ENCODE assay signal across 24 cellular contexts in the genomic region with DNA sequence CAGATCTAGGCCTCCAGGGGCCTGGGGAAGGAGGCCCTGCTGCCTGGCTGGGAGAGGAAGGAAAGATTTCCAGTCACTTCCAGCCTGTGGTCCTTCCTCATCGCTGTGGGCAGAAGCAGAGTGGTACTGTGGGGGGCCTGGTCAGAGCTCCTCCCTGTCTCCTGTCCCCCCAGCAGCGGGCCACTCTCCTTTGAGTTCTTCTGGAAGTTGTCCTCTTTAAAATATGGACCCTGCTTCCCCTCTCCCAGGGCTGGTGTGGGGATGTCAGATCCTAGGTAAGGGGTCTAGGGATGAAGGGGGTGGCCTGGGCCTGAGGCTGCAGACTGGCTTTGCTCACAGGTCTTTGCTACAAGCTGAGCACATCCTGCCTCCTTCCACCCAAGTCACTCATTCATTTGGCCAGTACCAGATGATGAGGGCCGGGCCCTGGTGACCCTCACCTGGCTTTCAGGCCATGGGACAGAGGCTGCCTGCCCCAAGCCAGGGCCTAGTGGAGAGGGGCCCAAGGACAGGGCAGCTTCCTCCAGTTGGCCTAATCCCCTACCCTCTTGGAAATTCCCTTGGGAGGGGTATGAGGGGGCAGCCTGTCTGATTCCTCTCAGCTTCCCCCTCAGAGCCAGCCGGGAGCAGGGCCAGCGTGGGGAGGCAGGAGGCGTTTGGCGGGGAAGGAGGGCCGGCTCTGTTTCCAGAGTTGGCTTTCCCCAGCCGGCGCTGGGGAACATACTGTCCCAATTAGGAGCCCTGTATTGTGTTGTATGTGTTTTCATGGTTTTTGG.
A peak's percentile ranks its signal among the peaks of the same experiment; 100 is the strongest.
DNase-seq lines count a peak whose midpoint lies in the region; ATAC-seq, FAIRE-seq and TF ChIP-seq lines count a peak whose summit lies in the region.
"Had no signal": no experiment of that assay in that cellular context is flagged by ENCODE, and none has a peak within 500 bp of the region (broad histone marks: within the 10 kb centered on the region; RNA-seq: fewer than 3 reads in every experiment).

No MANE protein-coding gene starts in this region.

- no peaks in the 10 kb centered on the region for H3K36me3 ChIP-seq in RWPE2 (ENCODE audit: low read depth)
- no peaks in the 10 kb centered on the region for H3K36me3 ChIP-seq in CD8-positive, alpha-beta T cell (ENCODE audit: insufficient read depth, low read length)
- H3K36me3 ChIP-seq: HAP-1 had no signal

- no peaks in the 10 kb centered on the region for H3K4me1 Mint-ChIP-seq in CD8-positive, alpha-beta T cell (ENCODE audit: low read depth)
- no peaks in the 10 kb centered on the region for H3K4me1 Mint-ChIP-seq in activated naive CD4-positive, alpha-beta T cell treated with anti-CD3 and anti-CD28 coated beads for 36 hours (ENCODE audit: low read depth)
- H3K4me1 Mint-ChIP-seq: activated CD4-positive, alpha-beta T cell treated with anti-CD3 and anti-CD28 coated beads, Interleukin-2, amount 10 ng/mL, durations not matched to agents 24 days and 14 days; brain; naive thymus-derived CD4-positive, alpha-beta T cell; stimulated activated naive B cell treated with anti-CD40 and anti-IgM and Interleukin-4, amounts not matched to agents 10 μg/mL and 1 μg/mL and 100 μg/mL, for 72 hours had no signal

- H3K4me3 Mint-ChIP-seq in CD8-positive, alpha-beta T cell, result no peak overlapping the region
- H3K4me3 Mint-ChIP-seq in activated naive CD4-positive, alpha-beta T cell treated with anti-CD3 and anti-CD28 coated beads for 36 hours, result no peak overlapping the region
- H3K4me3 Mint-ChIP-seq: activated CD4-positive, alpha-beta T cell treated with anti-CD3 and anti-CD28 coated beads, Interleukin-2, amount 10 ng/mL, durations not matched to agents 24 days and 14 days; brain; naive thymus-derived CD4-positive, alpha-beta T cell; stimulated activated naive B cell treated with anti-CD40 and anti-IgM and Interleukin-4, amounts not matched to agents 10 μg/mL and 1 μg/mL and 100 μg/mL, for 72 hours had no signal

- CTCF ChIA-PET in CD8-positive, alpha-beta T cell (lab: Charles Lee), result no interaction called here
- CTCF ChIA-PET in activated naive CD4-positive, alpha-beta T cell treated with anti-CD3 and anti-CD28 coated beads for 36 hours (lab: Charles Lee), result no interaction called here

- H3K4me1 ChIP-seq in RWPE2 (ENCODE audit: insufficient read depth, poor library complexity, severe bottlenecking), result no peaks in the 10 kb centered on the region
- no peaks in the 10 kb centered on the region for H3K4me1 ChIP-seq in CD8-positive, alpha-beta T cell (ENCODE audit: insufficient read depth, low read length)
- H3K4me1 ChIP-seq: foreskin keratinocyte, HAP-1 had no signal

- no peaks in the 10 kb centered on the region for H3K27me3 Mint-ChIP-seq in CD8-positive, alpha-beta T cell (ENCODE audit: low read depth)
- H3K27me3 Mint-ChIP-seq in activated naive CD4-positive, alpha-beta T cell treated with anti-CD3 and anti-CD28 coated beads for 36 hours (ENCODE audit: low read depth), result no peaks in the 10 kb centered on the region
- H3K27me3 Mint-ChIP-seq: activated CD4-positive, alpha-beta T cell treated with anti-CD3 and anti-CD28 coated beads, Interleukin-2, amount 10 ng/mL, durations not matched to agents 24 days and 14 days had no signal

- peak; percentile 35 for DNase-seq in RWPE2 (ENCODE audit: low spot score)
- DNase-seq in frontal cortex (ENCODE audit: low spot score in 2 of 2), result peak; percentile 18 to 66
- DNase-seq in mesenteric fat pad (ENCODE audit: low spot score), result peak; percentile 89
- peak in 28 of 49 donors; percentile 11 to 70 (median 39) for DNase-seq in substantia nigra (lab: John Stamatoyannopoulos, UW)
- no peak for DNase-seq in CD8-positive, alpha-beta T cell
- no peak for DNase-seq in activated naive CD4-positive, alpha-beta T cell treated with anti-CD3 and anti-CD28 coated beads for 36 hours
- DNase-seq: activated CD4-positive, alpha-beta T cell treated with anti-CD3 and anti-CD28 coated beads, Interleukin-2, amount 10 ng/mL, durations not matched to agents 24 days and 14 days; activated naive CD4-positive, alpha-beta T cell treated with Interleukin-2 at 50 U/mL for 16 hours; Calu3; dermis blood vessel endothelial cell; foreskin keratinocyte; lower lobe of right lung; naive thymus-derived CD4-positive, alpha-beta T cell; NCI-H187; NCI-H345; RPMI8226; stimulated activated CD4-positive, alpha-beta T cell treated with anti-CD3 and anti-CD28 coated beads, Interleukin-15, amount 100 ng/mL, for 24 hours; stimulated activated naive B cell treated with anti-CD40 and anti-IgM and Interleukin-4, amounts not matched to agents 10 μg/mL and 1 μg/mL and 100 μg/mL, for 72 hours had no signal

- H3K27ac ChIP-seq in RWPE2 (ENCODE audit: poor library complexity, severe bottlenecking), result no peak overlapping the region
- no peak overlapping the region for H3K27ac ChIP-seq in substantia nigra (ENCODE audit: low read depth, low read length, poor library complexity, severe bottlenecking)
- H3K27ac ChIP-seq in CD8-positive, alpha-beta T cell (ENCODE audit: low read depth, low read length), result no peak overlapping the region
- H3K27ac ChIP-seq: epithelial cell of prostate, foreskin keratinocyte, lower lobe of right lung had no signal

- H3K9me3 Mint-ChIP-seq in CD8-positive, alpha-beta T cell, result no peaks in the 10 kb centered on the region
- no peaks in the 10 kb centered on the region for H3K9me3 Mint-ChIP-seq in activated naive CD4-positive, alpha-beta T cell treated with anti-CD3 and anti-CD28 coated beads for 36 hours
- H3K9me3 Mint-ChIP-seq: activated CD4-positive, alpha-beta T cell treated with anti-CD3 and anti-CD28 coated beads, Interleukin-2, amount 10 ng/mL, durations not matched to agents 24 days and 14 days had no signal

- H3K4me3 ChIP-seq in RWPE2 (ENCODE audit: severe bottlenecking), result no peak overlapping the region
- H3K4me3 ChIP-seq in CD8-positive, alpha-beta T cell (ENCODE audit: low read depth, low read length), result no peak overlapping the region
- H3K4me3 ChIP-seq: HAP-1, K562, lower lobe of right lung had no signal

- FAIRE-seq in frontal cortex (lab: Jason Lieb, UNC), result no peak
- FAIRE-seq: K562 had no signal

- no peaks in the 10 kb centered on the region for H3K9me3 ChIP-seq in RWPE2 (ENCODE audit: severe bottlenecking)
- no peaks in the 10 kb centered on the region for H3K9me3 ChIP-seq in CD8-positive, alpha-beta T cell (ENCODE audit: low read length)
- H3K9me3 ChIP-seq: HAP-1, lower lobe of right lung had no signal

- intact Hi-C loops in CD8-positive, alpha-beta T cell (cut with DNase I, micrococcal nuclease), result no loop called here
- intact Hi-C loops in activated naive CD4-positive, alpha-beta T cell treated with anti-CD3 and anti-CD28 coated beads for 36 hours (cut with micrococcal nuclease), result no loop called here

- no peak overlapping the region for H3K27ac Mint-ChIP-seq in CD8-positive, alpha-beta T cell
- H3K27ac Mint-ChIP-seq in activated naive CD4-positive, alpha-beta T cell treated with anti-CD3 and anti-CD28 coated beads for 36 hours, result no peak overlapping the region
- H3K27ac Mint-ChIP-seq: activated CD4-positive, alpha-beta T cell treated with anti-CD3 and anti-CD28 coated beads, Interleukin-2, amount 10 ng/mL, durations not matched to agents 24 days and 14 days; brain; naive thymus-derived CD4-positive, alpha-beta T cell; stimulated activated naive B cell treated with anti-CD40 and anti-IgM and Interleukin-4, amounts not matched to agents 10 μg/mL and 1 μg/mL and 100 μg/mL, for 72 hours had no signal

- H3K27me3 ChIP-seq in RWPE2 (ENCODE audit: insufficient read depth, poor library complexity, severe bottlenecking), result no peaks in the 10 kb centered on the region
- H3K27me3 ChIP-seq in CD8-positive, alpha-beta T cell (ENCODE audit: insufficient read depth, low read length), result no peaks in the 10 kb centered on the region

- TF ChIP-seq CTCF in RWPE2 (IDR thresholded peaks at IDR 0.05; ENCODE audit: poor library complexity, severe bottlenecking), result no peak
- no peak for TF ChIP-seq CTCF in CD8-positive, alpha-beta T cell (IDR thresholded peaks at IDR 0.05)

- ATAC-seq in RWPE2 (ENCODE audit: low read depth) (no peak), SK-N-SH treated with all-trans-retinoic acid at 6 μM for 48 hours (no peak), HG02840 (IDR thresholded peaks at IDR 0.05; ENCODE audit: low FRiP score, unreplicated experiment) (no peak)
- ATAC-seq in CD8-positive, alpha-beta T cell, result no peak
- ATAC-seq: foreskin keratinocyte; K562; naive thymus-derived CD4-positive, alpha-beta T cell; stimulated activated naive B cell treated with anti-CD40 and anti-IgM and Interleukin-4, amounts not matched to agents 10 μg/mL and 1 μg/mL and 100 μg/mL, for 72 hours had no signal

- peaks cover 2% of the 10 kb centered on the region for H3K36me3 Mint-ChIP-seq in CD8-positive, alpha-beta T cell
- H3K36me3 Mint-ChIP-seq in activated naive CD4-positive, alpha-beta T cell treated with anti-CD3 and anti-CD28 coated beads for 36 hours (ENCODE audit: low read depth), result no peaks in the 10 kb centered on the region
- H3K36me3 Mint-ChIP-seq: brain; naive thymus-derived CD4-positive, alpha-beta T cell; stimulated activated naive B cell treated with anti-CD40 and anti-IgM and Interleukin-4, amounts not matched to agents 10 μg/mL and 1 μg/mL and 100 μg/mL, for 72 hours had no signal

- POLR2A ChIA-PET in CD8-positive, alpha-beta T cell (lab: Charles Lee), result no interaction called here

TF ChIP-seq in SK-N-SH treated with all-trans-retinoic acid at 6 μM for 48 hours, 23 proteins besides CTCF, POLR2A, EP300 and RAD21:
- TF ChIP-seq, protein P1, sequence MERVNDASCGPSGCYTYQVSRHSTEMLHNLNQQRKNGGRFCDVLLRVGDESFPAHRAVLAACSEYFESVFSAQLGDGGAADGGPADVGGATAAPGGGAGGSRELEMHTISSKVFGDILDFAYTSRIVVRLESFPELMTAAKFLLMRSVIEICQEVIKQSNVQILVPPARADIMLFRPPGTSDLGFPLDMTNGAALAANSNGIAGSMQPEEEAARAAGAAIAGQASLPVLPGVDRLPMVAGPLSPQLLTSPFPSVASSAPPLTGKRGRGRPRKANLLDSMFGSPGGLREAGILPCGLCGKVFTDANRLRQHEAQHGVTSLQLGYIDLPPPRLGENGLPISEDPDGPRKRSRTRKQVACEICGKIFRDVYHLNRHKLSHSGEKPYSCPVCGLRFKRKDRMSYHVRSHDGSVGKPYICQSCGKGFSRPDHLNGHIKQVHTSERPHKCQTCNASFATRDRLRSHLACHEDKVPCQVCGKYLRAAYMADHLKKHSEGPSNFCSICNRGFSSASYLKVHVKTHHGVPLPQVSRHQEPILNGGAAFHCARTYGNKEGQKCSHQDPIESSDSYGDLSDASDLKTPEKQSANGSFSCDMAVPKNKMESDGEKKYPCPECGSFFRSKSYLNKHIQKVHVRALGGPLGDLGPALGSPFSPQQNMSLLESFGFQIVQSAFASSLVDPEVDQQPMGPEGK (CRISPR knock-in tag; IDR thresholded peaks at IDR 0.05; ENCODE audit: borderline replicate concordance), result no peak
TF ChIP-seq in SK-N-SH treated with all-trans-retinoic acid at 6 μM for 48 hours: peak in this region for 0.

Comparison
In these comparisons a context has a peak if more than half of its experiments do, and no peak if none do; other contexts are left out.
1. DNase-seq: peak in RWPE2 (single experiment), frontal cortex (2 of 2), mesenteric fat pad (single experiment) and substantia nigra (28 of 49); none in CD8-positive, alpha-beta T cell (0 of 7) and activated naive CD4-positive, alpha-beta T cell treated with anti-CD3 and anti-CD28 coated beads for 36 hours (single experiment).